23 cellular contexts compared by ENCODE assay signal in genomic region chr2:4340536-4340935, GRCh38.
DNase-seq lines count a peak whose midpoint lies in the region; ATAC-seq, FAIRE-seq and TF ChIP-seq lines count a peak whose summit lies in the region.
"Had no signal": no experiment of that assay in that cellular context is flagged by ENCODE, and none has a peak within 500 bp of the region (broad histone marks: within the 10 kb centered on the region; RNA-seq: fewer than 3 reads in every experiment).

No MANE protein-coding gene starts in this region.

- no peaks in the 10 kb centered on the region for H3K79me2 ChIP-seq in endothelial cell of umbilical vein (ENCODE audit: control insufficient read depth, insufficient read depth, low read length)

- no peak overlapping the region for H3K9ac ChIP-seq in endothelial cell of umbilical vein (replicated peaks; ENCODE audit: extremely low read depth, insufficient read depth, low read length)
- H3K9ac ChIP-seq: BLaER1 treated with 17β-estradiol and CSF1 and Interleukin-3, amounts not matched to agents 10 nM and 100 nM had no signal

- DNase-seq in Daoy (ENCODE audit: low read depth) = peak; percentile 43
- peak; percentile 27 for DNase-seq in RKO (ENCODE audit: low spot score)
- peak; percentile 82 for DNase-seq in endothelial cell of umbilical vein (ENCODE audit: low read depth, low spot score)
- peak; percentile 46 for DNase-seq in kidney tubule cell (ENCODE audit: low spot score)
- DNase-seq in activated CD8-positive, alpha-beta memory T cell treated with anti-CD3 and anti-CD28 coated beads, Interleukin-2, amount 50 U/mL, for 4 hours = no peak
- DNase-seq: CD8-positive, alpha-beta T cell; DMS79 treated with DMSO at 0.1 percent for 48 hours; H7; HFFc6; Kasumi-1; MM.1S; NCI-H1092; NCI-H1436 treated with DMSO at 0.1 percent for 48 hours; NCI-H2029; NCI-H748 treated with DMSO at 0.1 percent for 48 hours; NK-92 treated with Interleukin-12 subunit alpha and Interleukin-12 subunit beta, amount 100 ng/mL, for 24 hours; SHP77 had no signal

- ATAC-seq in HG03565 (IDR thresholded peaks at IDR 0.05; ENCODE audit: unreplicated experiment) (no peak), HG02759 (IDR thresholded peaks at IDR 0.05; ENCODE audit: unreplicated experiment) (no peak)
- ATAC-seq: CD8-positive, alpha-beta T cell had no signal

- CTCF ChIA-PET in endothelial cell of umbilical vein (lab: Charles Lee) = interaction anchor here (1.5 kb wide), 1 partner anchor 14 kb away, joined by 6 read pairs; no protein-coding TSS in a partner anchor

- H3K27me3 ChIP-seq in endothelial cell of umbilical vein (ENCODE audit: control insufficient read depth in 2 of 2, insufficient read depth in 2 of 2, low read length in 2 of 2) = no peaks in the 10 kb centered on the region
- H3K27me3 ChIP-seq: BLaER1 treated with 17β-estradiol and CSF1 and Interleukin-3, amounts not matched to agents 10 nM and 100 nM had no signal

- peak; percentile 56 for FAIRE-seq in endothelial cell of umbilical vein (lab: Jason Lieb, UNC)
- FAIRE-seq: D721Med, RCC 7860 had no signal

- BruUV-seq in endothelial cell of umbilical vein (replicated peaks; lab: Mats Ljungman, UMichigan) = no TSS peak

- POLR2A ChIA-PET in endothelial cell of umbilical vein (lab: Charles Lee) = no interaction called here

- no peaks in the 10 kb centered on the region for H3K36me3 ChIP-seq in endothelial cell of umbilical vein (ENCODE audit: control insufficient read depth in 2 of 2, extremely low read depth in 1 of 2, insufficient read depth in 2 of 2, low read length in 2 of 2)
- H3K36me3 ChIP-seq: BLaER1 treated with 17β-estradiol and CSF1 and Interleukin-3, amounts not matched to agents 10 nM and 100 nM had no signal

- no peaks in the 10 kb centered on the region for H3K9me1 ChIP-seq in endothelial cell of umbilical vein (replicated peaks; ENCODE audit: control insufficient read depth, extremely low read depth, insufficient read depth, low read length)

- H3K4me1 ChIP-seq in endothelial cell of umbilical vein (ENCODE audit: control insufficient read depth, extremely low read depth, insufficient read depth, low read length) = peaks cover 15% of the 10 kb centered on the region
- H3K4me1 ChIP-seq: BLaER1 treated with 17β-estradiol and CSF1 and Interleukin-3, amounts not matched to agents 10 nM and 100 nM had no signal

- H2AFZ ChIP-seq in endothelial cell of umbilical vein (ENCODE audit: low read depth, low read length) = peak overlapping the region; percentile 6

- no peak overlapping the region for H3K4me3 ChIP-seq in endothelial cell of umbilical vein (replicated peaks in 1 of 3; ENCODE audit: insufficient read depth in 1 of 3, low read depth in 1 of 3, low read length in 3 of 3)
- H3K4me3 ChIP-seq: BLaER1 treated with 17β-estradiol and CSF1 and Interleukin-3, amounts not matched to agents 10 nM and 100 nM; SK-N-MC had no signal

- no peak for TF ChIP-seq CTCF in endothelial cell of umbilical vein (IDR thresholded peaks at IDR 0.05; ENCODE audit: extremely low read depth in 1 of 2, insufficient read depth in 1 of 2, low read depth in 1 of 2, low read length in 2 of 2)

- dilution Hi-C loops in endothelial cell of umbilical vein (cut with MboI; ENCODE audit: extremely low pct_ligation_motif_present, low sequenced_read_pairs) = no loop called here

- peak overlapping the region; percentile 42 for H3K27ac ChIP-seq in endothelial cell of umbilical vein (ENCODE audit: insufficient read depth, low read depth, low read length)
- H3K27ac ChIP-seq: BLaER1 treated with 17β-estradiol and CSF1 and Interleukin-3, amounts not matched to agents 10 nM and 100 nM; SK-N-MC had no signal

- H3K9me3 ChIP-seq in endothelial cell of umbilical vein (replicated peaks; ENCODE audit: control insufficient read depth, insufficient read depth, low read length) = no peaks in the 10 kb centered on the region

- no peak for TF ChIP-seq POLR2A in endothelial cell of umbilical vein (IDR thresholded peaks at IDR 0.05; ENCODE audit: low read depth, low read length)

- peak overlapping the region; percentile 10 for H3K4me2 ChIP-seq in endothelial cell of umbilical vein (ENCODE audit: insufficient read depth, low read length)
- H3K4me2 ChIP-seq: BLaER1 treated with 17β-estradiol and CSF1 and Interleukin-3, amounts not matched to agents 10 nM and 100 nM had no signal

- intact Hi-C loops in endothelial cell of umbilical vein (cut with micrococcal nuclease) = no loop called here

- no peaks in the 10 kb centered on the region for H4K20me1 ChIP-seq in endothelial cell of umbilical vein (replicated peaks; ENCODE audit: control insufficient read depth, extremely low read depth, insufficient read depth, low read length)
- H4K20me1 ChIP-seq: BLaER1 treated with 17β-estradiol and CSF1 and Interleukin-3, amounts not matched to agents 10 nM and 100 nM had no signal

TF ChIP-seq in endothelial cell of umbilical vein, 7 proteins besides CTCF, POLR2A, EP300 and RAD21:
- peak; percentile 92 for TF ChIP-seq FOS (IDR thresholded peaks at IDR 0.05; ENCODE audit: borderline replicate concordance, insufficient read depth, low read length)
- TF ChIP-seq, protein P1, sequence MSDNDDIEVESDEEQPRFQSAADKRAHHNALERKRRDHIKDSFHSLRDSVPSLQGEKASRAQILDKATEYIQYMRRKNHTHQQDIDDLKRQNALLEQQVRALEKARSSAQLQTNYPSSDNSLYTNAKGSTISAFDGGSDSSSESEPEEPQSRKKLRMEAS (IDR thresholded peaks at IDR 0.05; ENCODE audit: insufficient read depth, insufficient read length) = no peak
- TF ChIP-seq POLR2AphosphoS5 (IDR thresholded peaks at IDR 0.05; ENCODE audit: insufficient read depth, low read depth, low read length) = no peak
- TF ChIP-seq EZH2 (IDR thresholded peaks at IDR 0.05; ENCODE audit: borderline replicate concordance, low read depth, low read length, severe bottlenecking) = no peak
- peak; percentile 87 for TF ChIP-seq JUN (IDR thresholded peaks at IDR 0.05; ENCODE audit: borderline replicate concordance, insufficient read depth, insufficient read length, low read depth)
- peak; percentile 70 for TF ChIP-seq GATA2 (IDR thresholded peaks at IDR 0.05; ENCODE audit: insufficient read depth, insufficient read length, low read depth, low read length)
- TF ChIP-seq MYC (IDR thresholded peaks at IDR 0.05; ENCODE audit: low read depth, low read length) = no peak
TF ChIP-seq in endothelial cell of umbilical vein: peak in this region for 3.
